ENCODE assay signal across 1 cellular context in genomic region chr3:187743195-187744141, GRCh38.
TF ChIP-seq lines count a peak whose summit lies in the region.

No MANE protein-coding gene starts in this region.

TF ChIP-seq in SK-N-SH treated with all-trans-retinoic acid at 6 μM for 48 hours, 23 proteins besides CTCF, POLR2A, EP300 and RAD21 (continued from another document):
- TF ChIP-seq, protein P1, sequence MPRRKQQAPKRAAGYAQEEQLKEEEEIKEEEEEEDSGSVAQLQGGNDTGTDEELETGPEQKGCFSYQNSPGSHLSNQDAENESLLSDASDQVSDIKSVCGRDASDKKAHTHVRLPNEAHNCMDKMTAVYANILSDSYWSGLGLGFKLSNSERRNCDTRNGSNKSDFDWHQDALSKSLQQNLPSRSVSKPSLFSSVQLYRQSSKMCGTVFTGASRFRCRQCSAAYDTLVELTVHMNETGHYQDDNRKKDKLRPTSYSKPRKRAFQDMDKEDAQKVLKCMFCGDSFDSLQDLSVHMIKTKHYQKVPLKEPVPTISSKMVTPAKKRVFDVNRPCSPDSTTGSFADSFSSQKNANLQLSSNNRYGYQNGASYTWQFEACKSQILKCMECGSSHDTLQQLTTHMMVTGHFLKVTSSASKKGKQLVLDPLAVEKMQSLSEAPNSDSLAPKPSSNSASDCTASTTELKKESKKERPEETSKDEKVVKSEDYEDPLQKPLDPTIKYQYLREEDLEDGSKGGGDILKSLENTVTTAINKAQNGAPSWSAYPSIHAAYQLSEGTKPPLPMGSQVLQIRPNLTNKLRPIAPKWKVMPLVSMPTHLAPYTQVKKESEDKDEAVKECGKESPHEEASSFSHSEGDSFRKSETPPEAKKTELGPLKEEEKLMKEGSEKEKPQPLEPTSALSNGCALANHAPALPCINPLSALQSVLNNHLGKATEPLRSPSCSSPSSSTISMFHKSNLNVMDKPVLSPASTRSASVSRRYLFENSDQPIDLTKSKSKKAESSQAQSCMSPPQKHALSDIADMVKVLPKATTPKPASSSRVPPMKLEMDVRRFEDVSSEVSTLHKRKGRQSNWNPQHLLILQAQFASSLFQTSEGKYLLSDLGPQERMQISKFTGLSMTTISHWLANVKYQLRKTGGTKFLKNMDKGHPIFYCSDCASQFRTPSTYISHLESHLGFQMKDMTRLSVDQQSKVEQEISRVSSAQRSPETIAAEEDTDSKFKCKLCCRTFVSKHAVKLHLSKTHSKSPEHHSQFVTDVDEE (CRISPR knock-in tag; IDR thresholded peaks at IDR 0.05), result no peak
- TF ChIP-seq, protein P2, sequence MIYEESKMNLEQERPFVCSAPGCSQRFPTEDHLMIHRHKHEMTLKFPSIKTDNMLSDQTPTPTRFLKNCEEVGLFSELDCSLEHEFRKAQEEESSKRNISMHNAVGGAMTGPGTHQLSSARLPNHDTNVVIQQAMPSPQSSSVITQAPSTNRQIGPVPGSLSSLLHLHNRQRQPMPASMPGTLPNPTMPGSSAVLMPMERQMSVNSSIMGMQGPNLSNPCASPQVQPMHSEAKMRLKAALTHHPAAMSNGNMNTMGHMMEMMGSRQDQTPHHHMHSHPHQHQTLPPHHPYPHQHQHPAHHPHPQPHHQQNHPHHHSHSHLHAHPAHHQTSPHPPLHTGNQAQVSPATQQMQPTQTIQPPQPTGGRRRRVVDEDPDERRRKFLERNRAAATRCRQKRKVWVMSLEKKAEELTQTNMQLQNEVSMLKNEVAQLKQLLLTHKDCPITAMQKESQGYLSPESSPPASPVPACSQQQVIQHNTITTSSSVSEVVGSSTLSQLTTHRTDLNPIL (CRISPR knock-in tag; IDR thresholded peaks at IDR 0.05; ENCODE audit: low read depth), result no peak
- TF ChIP-seq PATZ1 (CRISPR knock-in tag; IDR thresholded peaks at IDR 0.05; ENCODE audit: borderline replicate concordance), result no peak
- TF ChIP-seq BACH2 (CRISPR knock-in tag; IDR thresholded peaks at IDR 0.05; ENCODE audit: borderline replicate concordance), result no peak
- no peak for TF ChIP-seq ZC3H10 (CRISPR knock-in tag; IDR thresholded peaks at IDR 0.05)
- no peak for TF ChIP-seq CSDC2 (CRISPR knock-in tag; IDR thresholded peaks at IDR 0.05)
- no peak for TF ChIP-seq ESRRG (CRISPR knock-in tag; IDR thresholded peaks at IDR 0.05)
- no peak for TF ChIP-seq RARB (CRISPR knock-in tag; IDR thresholded peaks at IDR 0.05)
- no peak for TF ChIP-seq GLIS3 (CRISPR knock-in tag; IDR thresholded peaks at IDR 0.05)
- TF ChIP-seq, protein P3, sequence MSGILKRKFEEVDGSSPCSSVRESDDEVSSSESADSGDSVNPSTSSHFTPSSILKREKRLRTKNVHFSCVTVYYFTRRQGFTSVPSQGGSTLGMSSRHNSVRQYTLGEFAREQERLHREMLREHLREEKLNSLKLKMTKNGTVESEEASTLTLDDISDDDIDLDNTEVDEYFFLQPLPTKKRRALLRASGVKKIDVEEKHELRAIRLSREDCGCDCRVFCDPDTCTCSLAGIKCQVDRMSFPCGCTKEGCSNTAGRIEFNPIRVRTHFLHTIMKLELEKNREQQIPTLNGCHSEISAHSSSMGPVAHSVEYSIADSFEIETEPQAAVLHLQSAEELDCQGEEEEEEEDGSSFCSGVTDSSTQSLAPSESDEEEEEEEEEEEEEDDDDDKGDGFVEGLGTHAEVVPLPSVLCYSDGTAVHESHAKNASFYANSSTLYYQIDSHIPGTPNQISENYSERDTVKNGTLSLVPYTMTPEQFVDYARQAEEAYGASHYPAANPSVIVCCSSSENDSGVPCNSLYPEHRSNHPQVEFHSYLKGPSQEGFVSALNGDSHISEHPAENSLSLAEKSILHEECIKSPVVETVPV (CRISPR knock-in tag; IDR thresholded peaks at IDR 0.05), result no peak
- TF ChIP-seq POU6F1 (CRISPR knock-in tag; IDR thresholded peaks at IDR 0.05; ENCODE audit: borderline replicate concordance, low read depth), result no peak
- TF ChIP-seq TCF4 (CRISPR knock-in tag; IDR thresholded peaks at IDR 0.05; ENCODE audit: borderline replicate concordance), result no peak
